In genomic region chr22:19169002-19169946, GRCh38 we compare ENCODE assay signal across 10 cellular contexts. TPM values are rescaled to one million over a fixed set of nuclear protein-coding genes. Genes with fewer than 3 reads are reported as not detected.
A peak's percentile ranks its signal among the peaks of the same experiment; 100 is the strongest.
DNase-seq lines count a peak whose midpoint lies in the region; ATAC-seq and TF ChIP-seq lines count a peak whose summit lies in the region.
"Had no signal": no experiment of that assay in that cellular context is flagged by ENCODE, and none has a peak within 500 bp of the region (broad histone marks: within the 10 kb centered on the region; RNA-seq: fewer than 3 reads in every experiment).

No MANE protein-coding gene starts in this region.

- peaks cover 18% of the 10 kb centered on the region for H3K27me3 ChIP-seq in CD8-positive, alpha-beta T cell (ENCODE audit: insufficient read depth, low read length)
- H3K27me3 ChIP-seq in ectodermal cell (ENCODE audit: control insufficient read depth, insufficient read depth, low read length, poor library complexity, severe bottlenecking) = peaks cover 58% of the 10 kb centered on the region
- peaks cover 37% of the 10 kb centered on the region for H3K27me3 ChIP-seq in neuron (ENCODE audit: insufficient read depth, low read length)

- no peak overlapping the region for H3K27ac Mint-ChIP-seq in CD8-positive, alpha-beta T cell
- peak overlapping the region in 2 of 3 donors; percentile 71 to 85 for H3K27ac Mint-ChIP-seq in IgD-negative memory B cell

- no peaks in the 10 kb centered on the region for H3K9me3 ChIP-seq in CD8-positive, alpha-beta T cell (ENCODE audit: low read length)
- H3K9me3 ChIP-seq in ectodermal cell (ENCODE audit: control insufficient read depth, low read length) (no peaks in the 10 kb centered on the region), neuron (ENCODE audit: low read length) (no peaks in the 10 kb centered on the region)

- H2AFZ ChIP-seq in neuron (ENCODE audit: low read depth, low read length) = peak overlapping the region; percentile 57

- WGBS in ectodermal cell, 2 experiments = 9 to 10% methylated on average over 58 of the region's 58 CpGs

- peaks cover 30% of the 10 kb centered on the region for H3K4me1 ChIP-seq in CD8-positive, alpha-beta T cell (ENCODE audit: insufficient read depth, low read length)
- H3K4me1 ChIP-seq in ectodermal cell (ENCODE audit: control insufficient read depth, insufficient read depth, low read length) = peaks cover 25% of the 10 kb centered on the region
- peaks cover 26% of the 10 kb centered on the region for H3K4me1 ChIP-seq in neuron (ENCODE audit: insufficient read depth, low read length)

- POLR2A ChIA-PET in CD8-positive, alpha-beta T cell (lab: Charles Lee) = interaction anchor here (0.6 kb wide), 1 partner anchor 10 kb away, joined by 4 read pairs; the partner anchor contains the start of gene SLC25A1

- H3K27ac ChIP-seq in CD8-positive, alpha-beta T cell (ENCODE audit: low read depth, low read length) = no peak overlapping the region
- peak overlapping the region; percentile 42 for H3K27ac ChIP-seq in ectodermal cell (ENCODE audit: insufficient read depth, low read depth, low read length, poor library complexity, severe bottlenecking)

- H3K4me3 ChIP-seq in CD8-positive, alpha-beta T cell (ENCODE audit: low read depth, low read length) = no peak overlapping the region
- peak overlapping the region; percentile 3 for H3K4me3 ChIP-seq in ectodermal cell (ENCODE audit: insufficient read depth, low read depth, low read length)
- H3K4me3 ChIP-seq in neuron (ENCODE audit: low read length) = no peak overlapping the region

- TF ChIP-seq CTCF in CD8-positive, alpha-beta T cell (IDR thresholded peaks at IDR 0.05) = no peak

- peaks cover 7% of the 10 kb centered on the region for H3K36me3 Mint-ChIP-seq in CD8-positive, alpha-beta T cell
- no peaks in the 10 kb centered on the region for H3K36me3 Mint-ChIP-seq in IgD-negative memory B cell

- intact Hi-C loops in CD8-positive, alpha-beta T cell (cut with DNase I, micrococcal nuclease) = no loop called here

- no peaks in the 10 kb centered on the region for H3K36me3 ChIP-seq in CD8-positive, alpha-beta T cell (ENCODE audit: insufficient read depth, low read length)
- H3K36me3 ChIP-seq in ectodermal cell (ENCODE audit: control insufficient read depth, insufficient read depth, low read length) (no peaks in the 10 kb centered on the region), neuron (ENCODE audit: insufficient read depth, low read length) (peaks cover 5% of the 10 kb centered on the region)

- no peak for ATAC-seq in CD8-positive, alpha-beta T cell
- ATAC-seq in HG03520 (IDR thresholded peaks at IDR 0.05; ENCODE audit: unreplicated experiment) (no peak), GM21381 (IDR thresholded peaks at IDR 0.05; ENCODE audit: unreplicated experiment) (no peak)

- H3K4me3 Mint-ChIP-seq in CD8-positive, alpha-beta T cell = peak overlapping the region; percentile 93
- peak overlapping the region; percentile 8 to 93 (median 84) for H3K4me3 Mint-ChIP-seq in IgD-negative memory B cell

- H3K27me3 Mint-ChIP-seq in CD8-positive, alpha-beta T cell (ENCODE audit: low read depth) = peaks cover 40% of the 10 kb centered on the region
- H3K27me3 Mint-ChIP-seq in IgD-negative memory B cell = peaks cover 39% of the 10 kb centered on the region

- H3K9me3 Mint-ChIP-seq in CD8-positive, alpha-beta T cell = peaks cover 3% of the 10 kb centered on the region
- no peaks in the 10 kb centered on the region for H3K9me3 Mint-ChIP-seq in IgD-negative memory B cell

- peaks cover 40% of the 10 kb centered on the region for H3K4me1 Mint-ChIP-seq in CD8-positive, alpha-beta T cell (ENCODE audit: low read depth)
- H3K4me1 Mint-ChIP-seq in IgD-negative memory B cell = peaks cover 18 to 30% (median 20%) of the 10 kb centered on the region in 3 donors

- CTCF ChIA-PET in CD8-positive, alpha-beta T cell (lab: Charles Lee) = interaction anchor here (1.0 to 1.1 kb wide), 2 partner anchors 10 to 24 kb away, joined by 3 to 4 read pairs; partner anchors contain the start of gene ESS2

- DNase-seq in CD8-positive, alpha-beta T cell = no peak
- no peak for DNase-seq in hepatic stellate cell (ENCODE audit: low spot score)
- no peak for DNase-seq in stimulated activated CD4-positive, alpha-beta T cell treated with anti-CD3 and anti-CD28 coated beads, Interleukin-1b, Interleukin-23, amount 100 ng/mL, for 48 hours
- DNase-seq: activated CD4-positive, alpha-beta T cell treated with anti-CD3 and anti-CD28 coated beads for 1 hour; NCI-H1436 had no signal

RNA-seq across cellular contexts. Expression of gene SLC25A1, which starts 9.3 kb away (rescaled TPM):
- 10 to 100 TPM; 14.5 to 15.9 TPM for total RNA-seq in CD8-positive, alpha-beta T cell
- 113 TPM for polyA plus RNA-seq in IgD-negative memory B cell
- 89.6 TPM for polyA plus RNA-seq in ectodermal cell (2013, experiment 1 of 4)
- 79.9 TPM for polyA plus RNA-seq in ectodermal cell (2013, experiment 2 of 4)
- 70.3 TPM for polyA plus RNA-seq in ectodermal cell (2013, experiment 3 of 4)
- polyA plus RNA-seq in ectodermal cell (2013, experiment 4 of 4) = 66.1 TPM

RNA-seq across cellular contexts. Expression of gene GSC2, which starts 19.2 kb away (rescaled TPM):
- total RNA-seq in CD8-positive, alpha-beta T cell = not detected
- not detected for polyA plus RNA-seq in IgD-negative memory B cell
- not detected for polyA plus RNA-seq in ectodermal cell (2013, experiment 1 of 4)
- not detected for polyA plus RNA-seq in ectodermal cell (2013, experiment 2 of 4)
- polyA plus RNA-seq in ectodermal cell (2013, experiment 3 of 4) = not detected
- not detected for polyA plus RNA-seq in ectodermal cell (2013, experiment 4 of 4)

RNA-seq across cellular contexts. Expression of gene ESS2, which starts 24.8 kb away (rescaled TPM):
- total RNA-seq in CD8-positive, alpha-beta T cell = 10 to 100 TPM; 62.5 to 65.5 TPM
- 12.5 TPM for polyA plus RNA-seq in IgD-negative memory B cell
- 20.3 TPM for polyA plus RNA-seq in ectodermal cell (2013, experiment 1 of 4)
- polyA plus RNA-seq in ectodermal cell (2013, experiment 2 of 4) = 18.8 TPM
- polyA plus RNA-seq in ectodermal cell (2013, experiment 3 of 4) = 14.4 TPM
- polyA plus RNA-seq in ectodermal cell (2013, experiment 4 of 4) = 14.0 TPM

RNA-seq across cellular contexts. Expression of gene TSSK2, which starts 38.2 kb away (rescaled TPM):
- under 1 TPM; 0.25 to 0.27 TPM for total RNA-seq in CD8-positive, alpha-beta T cell
- not detected for polyA plus RNA-seq in IgD-negative memory B cell
- not detected for polyA plus RNA-seq in ectodermal cell (2013, experiment 1 of 4)
- polyA plus RNA-seq in ectodermal cell (2013, experiment 2 of 4) = not detected
- polyA plus RNA-seq in ectodermal cell (2013, experiment 3 of 4) = not detected
- not detected for polyA plus RNA-seq in ectodermal cell (2013, experiment 4 of 4)

RNA-seq across cellular contexts. Expression of gene DGCR2, which starts 47.1 kb away (rescaled TPM):
- 10 to 100 TPM; 29.6 to 32.4 TPM for total RNA-seq in CD8-positive, alpha-beta T cell
- 29.1 TPM for polyA plus RNA-seq in IgD-negative memory B cell
- 63.5 TPM for polyA plus RNA-seq in ectodermal cell (2013, experiment 1 of 4)
- 70.2 TPM for polyA plus RNA-seq in ectodermal cell (2013, experiment 2 of 4)
- 42.2 TPM for polyA plus RNA-seq in ectodermal cell (2013, experiment 3 of 4)
- polyA plus RNA-seq in ectodermal cell (2013, experiment 4 of 4) = 48.3 TPM
